ENCODE assay signal across 23 cellular contexts in the genomic region with DNA sequence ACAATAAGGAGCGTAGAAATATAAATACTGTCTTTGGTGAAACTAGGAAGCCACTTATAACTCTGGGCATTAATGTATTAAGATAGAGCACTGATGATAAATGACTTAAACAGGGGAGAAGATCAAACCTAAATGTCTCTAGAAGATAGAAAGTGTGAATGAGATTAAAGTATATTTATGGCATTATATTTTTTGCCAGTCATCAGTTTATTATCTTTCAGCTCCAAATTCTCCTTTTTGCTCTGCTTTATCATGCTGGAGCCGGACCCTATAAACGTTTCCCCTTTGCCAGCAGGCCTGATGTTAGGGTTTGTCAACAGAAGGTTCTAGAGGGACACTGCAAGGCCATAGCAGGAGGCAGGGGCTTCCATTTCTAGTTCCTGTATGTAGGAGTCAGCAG.
"Had no signal": no experiment of that assay in that cellular context is flagged by ENCODE, and none has a peak within 500 bp of the region (broad histone marks: within the 10 kb centered on the region; RNA-seq: fewer than 3 reads in every experiment).

No MANE protein-coding gene starts in this region.

- H3K27ac ChIP-seq: colonic mucosa, epithelial cell of prostate, esophagus squamous epithelium, gastrocnemius medialis, heart right ventricle, left lung, lower lobe of right lung had no signal

- H3K36me3 ChIP-seq: colonic mucosa had no signal

- ATAC-seq: effector memory CD8-positive, alpha-beta T cell; esophagus mucosa; gastrocnemius medialis; heart right ventricle; left cardiac atrium; left lung; left ventricle myocardium superior; lower lobe of right lung; naive thymus-derived CD4-positive, alpha-beta T cell had no signal

- H3K4me3 ChIP-seq: colonic mucosa, esophagus squamous epithelium, gastrocnemius medialis, heart right ventricle, left lung, lower lobe of right lung had no signal

- H3K4me1 ChIP-seq: colonic mucosa, esophagus squamous epithelium, gastrocnemius medialis, heart right ventricle, left lung, lower lobe of right lung had no signal

- H3K9me3 ChIP-seq: colonic mucosa, gastrocnemius medialis had no signal

- DNase-seq: colonic mucosa; cortex of kidney; effector CD8-positive, alpha-beta T cell; effector memory CD8-positive, alpha-beta T cell; endodermal cell; erythroblast; esophagus squamous epithelium; foreskin melanocyte; gastrocnemius medialis; glutamatergic neuron; head of caudate nucleus; heart right ventricle; hippocampal formation; left cardiac atrium; left lung; left ventricle myocardium superior; lower lobe of right lung; mesenchymal stem cell; naive thymus-derived CD4-positive, alpha-beta T cell had no signal

- H3K27me3 ChIP-seq: colonic mucosa, esophagus squamous epithelium, gastrocnemius medialis, heart right ventricle, left lung had no signal

- FAIRE-seq: islet of Langerhans, keratinocyte had no signal
